ENCODE assay signal across 1 cellular context in the genomic region with DNA sequence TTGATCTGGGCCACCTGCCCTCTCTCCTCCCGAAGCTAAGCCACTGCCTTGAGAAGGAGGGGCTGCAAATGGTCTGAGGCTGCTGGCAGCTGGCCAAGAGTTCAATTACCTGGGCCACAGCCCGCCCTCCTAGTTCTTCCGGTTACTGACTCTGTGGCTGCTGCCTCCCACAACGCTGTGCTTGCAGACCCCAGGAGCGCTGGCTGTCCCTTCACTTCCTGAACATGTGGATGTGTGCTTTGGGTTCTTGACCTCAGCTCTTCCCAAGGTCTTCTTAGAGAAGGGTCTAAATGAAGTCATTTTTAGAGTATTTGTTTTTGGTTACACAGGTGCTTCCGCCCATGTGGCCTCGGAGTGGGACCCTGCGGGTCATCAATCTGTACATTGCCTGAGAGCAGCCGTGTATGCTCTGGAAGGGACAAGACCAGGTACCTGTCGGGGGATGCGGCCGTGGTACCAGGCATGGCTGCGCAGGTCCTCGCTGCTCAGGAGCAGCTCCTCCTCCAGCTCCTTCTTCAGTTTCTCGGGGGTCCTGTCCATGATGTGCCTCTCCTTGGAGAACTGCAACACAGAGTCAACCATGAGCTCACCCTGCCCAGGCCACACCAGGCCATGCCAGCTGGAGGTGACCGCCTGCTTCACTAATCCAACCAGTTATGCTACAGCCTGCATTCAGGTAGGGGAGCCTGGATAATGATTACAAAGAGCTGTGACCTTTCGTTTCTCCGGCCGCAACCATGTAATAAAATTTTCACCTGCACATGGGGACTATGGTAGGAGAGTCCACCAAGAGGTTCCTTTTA.
TF ChIP-seq lines count a peak whose summit lies in the region.

No MANE protein-coding gene starts in this region.

TF ChIP-seq in HepG2, 621 proteins besides CTCF, POLR2A, EP300 and RAD21 (continued from another document and continues in another):
- TF ChIP-seq FIP1L1 (IDR thresholded peaks at IDR 0.05; ENCODE audit: borderline replicate concordance, insufficient read depth, low read depth, low read length) (no peak), YEATS2 (CRISPR knock-in tag; IDR thresholded peaks at IDR 0.05; ENCODE audit: borderline replicate concordance) (peak; percentile 43; the same call in 1 of the 2 replicates), FOXM1 (CRISPR knock-in tag; IDR thresholded peaks at IDR 0.05) (no peak), ZNF333 (CRISPR knock-in tag; IDR thresholded peaks at IDR 0.05; ENCODE audit: borderline replicate concordance) (no peak), SPEN (CRISPR knock-in tag; IDR thresholded peaks at IDR 0.05; ENCODE audit: low read depth) (peak; percentile 73; the same call in 1 of the 2 replicates), GATAD2A (CRISPR knock-in tag; IDR thresholded peaks at IDR 0.05) (peak; percentile 89), STAT5B (CRISPR knock-in tag; IDR thresholded peaks at IDR 0.05) (peak; percentile 52; the same call in 1 of the 2 replicates), ZBTB7A (CRISPR knock-in tag; IDR thresholded peaks at IDR 0.05) (peak; percentile 86), ZFP36 (IDR thresholded peaks at IDR 0.05; ENCODE audit: borderline replicate concordance, low read depth, low read length, partially characterized antibody) (no peak), SRSF9 (IDR thresholded peaks at IDR 0.05; ENCODE audit: borderline replicate concordance, insufficient read depth, low read depth, low read length, poor library complexity, severe bottlenecking) (no peak), HOXA3 (CRISPR knock-in tag; IDR thresholded peaks at IDR 0.05) (peak; percentile 57; the same call in 1 of the 2 replicates), AKAP8 (CRISPR knock-in tag; IDR thresholded peaks at IDR 0.05) (peak; percentile 44; the same call in 1 of the 2 replicates), AHR (CRISPR knock-in tag; IDR thresholded peaks at IDR 0.05) (no peak; the same call in 1 of the 2 replicates), ZC3H4 (CRISPR knock-in tag; IDR thresholded peaks at IDR 0.05; ENCODE audit: borderline replicate concordance) (0 out of 2 replicates have a peak, but pooled peaks have one; percentile 7), ZNF776 (CRISPR knock-in tag; IDR thresholded peaks at IDR 0.05) (no peak), MBD4 (IDR thresholded peaks at IDR 0.05; ENCODE audit: borderline replicate concordance, low read length) (no peak), ZNF335 (CRISPR knock-in tag; IDR thresholded peaks at IDR 0.05) (peak; percentile 79; the same call in 1 of the 2 replicates), KLF15 (CRISPR knock-in tag; IDR thresholded peaks at IDR 0.05; ENCODE audit: borderline replicate concordance) (no peak), SP2 (CRISPR knock-in tag; IDR thresholded peaks at IDR 0.05) (no peak), ZNF788 (CRISPR knock-in tag; IDR thresholded peaks at IDR 0.05; ENCODE audit: borderline replicate concordance) (peak; percentile 79; the same call in 1 of the 2 replicates), ZNF326 (CRISPR knock-in tag; IDR thresholded peaks at IDR 0.05; ENCODE audit: borderline replicate concordance) (no peak), ZFAT (CRISPR knock-in tag; conservative IDR thresholded peaks at IDR 0.05) (no peak), ZFP82 (CRISPR knock-in tag; IDR thresholded peaks at IDR 0.05; ENCODE audit: borderline replicate concordance) (no peak), ZNF430 (CRISPR knock-in tag; IDR thresholded peaks at IDR 0.05) (peak; percentile 74; the same call in 1 of the 2 replicates), RFX1 (IDR thresholded peaks at IDR 0.05) (no peak), ZNF460 (CRISPR knock-in tag; IDR thresholded peaks at IDR 0.05; ENCODE audit: borderline replicate concordance) (no peak), RORA (CRISPR knock-in tag; IDR thresholded peaks at IDR 0.05) (no peak; the same call in 1 of the 2 replicates), ZIK1 (CRISPR knock-in tag; IDR thresholded peaks at IDR 0.05; ENCODE audit: borderline replicate concordance, low read depth) (0 out of 2 replicates have a peak, but pooled peaks have one; percentile 48), NFYB (CRISPR knock-in tag; IDR thresholded peaks at IDR 0.05) (0 out of 2 replicates have a peak, but pooled peaks have one; percentile 11), NFIB (CRISPR knock-in tag; IDR thresholded peaks at IDR 0.05; ENCODE audit: borderline replicate concordance) (peak; percentile 54; the same call in 1 of the 2 replicates), ZNF83 (CRISPR knock-in tag; IDR thresholded peaks at IDR 0.05; ENCODE audit: borderline replicate concordance) (no peak), ZNF343 (CRISPR knock-in tag; IDR thresholded peaks at IDR 0.05) (peak; percentile 70; the same call in 1 of the 2 replicates), ATF1 (CRISPR knock-in tag; IDR thresholded peaks at IDR 0.05) (peak; percentile 25; the same call in 1 of the 2 replicates), ZNF17 (CRISPR knock-in tag; IDR thresholded peaks at IDR 0.05) (no peak), ZZZ3 (CRISPR knock-in tag; IDR thresholded peaks at IDR 0.05; ENCODE audit: borderline replicate concordance) (peak; percentile 77; the same call in 1 of the 2 replicates), ZNF607 (CRISPR knock-in tag; IDR thresholded peaks at IDR 0.05; ENCODE audit: borderline replicate concordance) (peak; percentile 43; the same call in 1 of the 2 replicates), KDM5B (CRISPR knock-in tag; IDR thresholded peaks at IDR 0.05; ENCODE audit: borderline replicate concordance) (peak; percentile 51), NFKBIZ (CRISPR knock-in tag; IDR thresholded peaks at IDR 0.05) (0 out of 2 replicates have a peak, but pooled peaks have one; percentile 26), ZNF354B (CRISPR knock-in tag; IDR thresholded peaks at IDR 0.05) (no peak), ZNF772 (CRISPR knock-in tag; IDR thresholded peaks at IDR 0.05) (peak; percentile 68)
- TF ChIP-seq, protein P1, sequence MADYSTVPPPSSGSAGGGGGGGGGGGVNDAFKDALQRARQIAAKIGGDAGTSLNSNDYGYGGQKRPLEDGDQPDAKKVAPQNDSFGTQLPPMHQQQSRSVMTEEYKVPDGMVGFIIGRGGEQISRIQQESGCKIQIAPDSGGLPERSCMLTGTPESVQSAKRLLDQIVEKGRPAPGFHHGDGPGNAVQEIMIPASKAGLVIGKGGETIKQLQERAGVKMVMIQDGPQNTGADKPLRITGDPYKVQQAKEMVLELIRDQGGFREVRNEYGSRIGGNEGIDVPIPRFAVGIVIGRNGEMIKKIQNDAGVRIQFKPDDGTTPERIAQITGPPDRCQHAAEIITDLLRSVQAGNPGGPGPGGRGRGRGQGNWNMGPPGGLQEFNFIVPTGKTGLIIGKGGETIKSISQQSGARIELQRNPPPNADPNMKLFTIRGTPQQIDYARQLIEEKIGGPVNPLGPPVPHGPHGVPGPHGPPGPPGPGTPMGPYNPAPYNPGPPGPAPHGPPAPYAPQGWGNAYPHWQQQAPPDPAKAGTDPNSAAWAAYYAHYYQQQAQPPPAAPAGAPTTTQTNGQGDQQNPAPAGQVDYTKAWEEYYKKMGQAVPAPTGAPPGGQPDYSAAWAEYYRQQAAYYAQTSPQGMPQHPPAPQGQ (CRISPR knock-in tag; IDR thresholded peaks at IDR 0.05; ENCODE audit: borderline replicate concordance), result no peak
- TF ChIP-seq, protein P2, sequence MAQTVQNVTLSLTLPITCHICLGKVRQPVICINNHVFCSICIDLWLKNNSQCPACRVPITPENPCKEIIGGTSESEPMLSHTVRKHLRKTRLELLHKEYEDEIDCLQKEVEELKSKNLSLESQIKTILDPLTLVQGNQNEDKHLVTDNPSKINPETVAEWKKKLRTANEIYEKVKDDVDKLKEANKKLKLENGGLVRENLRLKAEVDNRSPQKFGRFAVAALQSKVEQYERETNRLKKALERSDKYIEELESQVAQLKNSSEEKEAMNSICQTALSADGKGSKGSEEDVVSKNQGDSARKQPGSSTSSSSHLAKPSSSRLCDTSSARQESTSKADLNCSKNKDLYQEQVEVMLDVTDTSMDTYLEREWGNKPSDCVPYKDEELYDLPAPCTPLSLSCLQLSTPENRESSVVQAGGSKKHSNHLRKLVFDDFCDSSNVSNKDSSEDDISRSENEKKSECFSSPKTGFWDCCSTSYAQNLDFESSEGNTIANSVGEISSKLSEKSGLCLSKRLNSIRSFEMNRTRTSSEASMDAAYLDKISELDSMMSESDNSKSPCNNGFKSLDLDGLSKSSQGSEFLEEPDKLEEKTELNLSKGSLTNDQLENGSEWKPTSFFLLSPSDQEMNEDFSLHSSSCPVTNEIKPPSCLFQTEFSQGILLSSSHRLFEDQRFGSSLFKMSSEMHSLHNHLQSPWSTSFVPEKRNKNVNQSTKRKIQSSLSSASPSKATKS (CRISPR knock-in tag; IDR thresholded peaks at IDR 0.05), result no peak
- TF ChIP-seq, protein P3, sequence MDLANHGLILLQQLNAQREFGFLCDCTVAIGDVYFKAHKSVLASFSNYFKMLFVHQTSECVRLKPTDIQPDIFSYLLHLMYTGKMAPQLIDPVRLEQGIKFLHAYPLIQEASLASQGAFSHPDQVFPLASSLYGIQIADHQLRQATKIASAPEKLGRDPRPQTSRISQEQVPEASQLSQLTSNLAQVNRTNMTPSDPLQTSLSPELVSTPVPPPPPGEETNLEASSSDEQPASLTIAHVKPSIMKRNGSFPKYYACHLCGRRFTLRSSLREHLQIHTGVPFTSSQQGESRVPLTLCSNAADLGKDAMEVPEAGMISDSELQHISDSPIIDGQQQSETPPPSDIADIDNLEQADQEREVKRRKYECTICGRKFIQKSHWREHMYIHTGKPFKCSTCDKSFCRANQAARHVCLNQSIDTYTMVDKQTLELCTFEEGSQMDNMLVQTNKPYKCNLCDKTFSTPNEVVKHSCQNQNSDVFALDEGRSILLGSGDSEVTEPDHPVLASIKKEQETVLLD (CRISPR knock-in tag; IDR thresholded peaks at IDR 0.05; ENCODE audit: low read depth), result no peak
- TF ChIP-seq, protein P4, sequence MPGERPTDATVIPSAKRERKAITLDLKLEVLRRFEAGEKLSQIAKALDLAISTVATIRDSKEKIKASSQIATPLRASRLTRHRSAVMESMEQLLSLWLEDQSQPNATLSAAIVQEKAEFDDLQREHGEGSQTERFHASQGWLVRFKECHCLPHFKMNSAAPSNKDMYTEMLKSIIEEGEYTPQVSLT (CRISPR knock-in tag; IDR thresholded peaks at IDR 0.05; ENCODE audit: borderline replicate concordance, low read depth), result no peak
- TF ChIP-seq, protein P5, sequence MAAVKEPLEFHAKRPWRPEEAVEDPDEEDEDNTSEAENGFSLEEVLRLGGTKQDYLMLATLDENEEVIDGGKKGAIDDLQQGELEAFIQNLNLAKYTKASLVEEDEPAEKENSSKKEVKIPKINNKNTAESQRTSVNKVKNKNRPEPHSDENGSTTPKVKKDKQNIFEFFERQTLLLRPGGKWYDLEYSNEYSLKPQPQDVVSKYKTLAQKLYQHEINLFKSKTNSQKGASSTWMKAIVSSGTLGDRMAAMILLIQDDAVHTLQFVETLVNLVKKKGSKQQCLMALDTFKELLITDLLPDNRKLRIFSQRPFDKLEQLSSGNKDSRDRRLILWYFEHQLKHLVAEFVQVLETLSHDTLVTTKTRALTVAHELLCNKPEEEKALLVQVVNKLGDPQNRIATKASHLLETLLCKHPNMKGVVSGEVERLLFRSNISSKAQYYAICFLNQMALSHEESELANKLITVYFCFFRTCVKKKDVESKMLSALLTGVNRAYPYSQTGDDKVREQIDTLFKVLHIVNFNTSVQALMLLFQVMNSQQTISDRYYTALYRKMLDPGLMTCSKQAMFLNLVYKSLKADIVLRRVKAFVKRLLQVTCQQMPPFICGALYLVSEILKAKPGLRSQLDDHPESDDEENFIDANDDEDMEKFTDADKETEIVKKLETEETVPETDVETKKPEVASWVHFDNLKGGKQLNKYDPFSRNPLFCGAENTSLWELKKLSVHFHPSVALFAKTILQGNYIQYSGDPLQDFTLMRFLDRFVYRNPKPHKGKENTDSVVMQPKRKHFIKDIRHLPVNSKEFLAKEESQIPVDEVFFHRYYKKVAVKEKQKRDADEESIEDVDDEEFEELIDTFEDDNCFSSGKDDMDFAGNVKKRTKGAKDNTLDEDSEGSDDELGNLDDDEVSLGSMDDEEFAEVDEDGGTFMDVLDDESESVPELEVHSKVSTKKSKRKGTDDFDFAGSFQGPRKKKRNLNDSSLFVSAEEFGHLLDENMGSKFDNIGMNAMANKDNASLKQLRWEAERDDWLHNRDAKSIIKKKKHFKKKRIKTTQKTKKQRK (IDR thresholded peaks at IDR 0.05; ENCODE audit: low read length), result no peak
- TF ChIP-seq, protein P6, sequence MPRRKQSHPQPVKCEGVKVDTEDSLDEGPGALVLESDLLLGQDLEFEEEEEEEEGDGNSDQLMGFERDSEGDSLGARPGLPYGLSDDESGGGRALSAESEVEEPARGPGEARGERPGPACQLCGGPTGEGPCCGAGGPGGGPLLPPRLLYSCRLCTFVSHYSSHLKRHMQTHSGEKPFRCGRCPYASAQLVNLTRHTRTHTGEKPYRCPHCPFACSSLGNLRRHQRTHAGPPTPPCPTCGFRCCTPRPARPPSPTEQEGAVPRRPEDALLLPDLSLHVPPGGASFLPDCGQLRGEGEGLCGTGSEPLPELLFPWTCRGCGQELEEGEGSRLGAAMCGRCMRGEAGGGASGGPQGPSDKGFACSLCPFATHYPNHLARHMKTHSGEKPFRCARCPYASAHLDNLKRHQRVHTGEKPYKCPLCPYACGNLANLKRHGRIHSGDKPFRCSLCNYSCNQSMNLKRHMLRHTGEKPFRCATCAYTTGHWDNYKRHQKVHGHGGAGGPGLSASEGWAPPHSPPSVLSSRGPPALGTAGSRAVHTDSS (CRISPR knock-in tag; conservative IDR thresholded peaks at IDR 0.05), result no peak
- TF ChIP-seq, protein P7, sequence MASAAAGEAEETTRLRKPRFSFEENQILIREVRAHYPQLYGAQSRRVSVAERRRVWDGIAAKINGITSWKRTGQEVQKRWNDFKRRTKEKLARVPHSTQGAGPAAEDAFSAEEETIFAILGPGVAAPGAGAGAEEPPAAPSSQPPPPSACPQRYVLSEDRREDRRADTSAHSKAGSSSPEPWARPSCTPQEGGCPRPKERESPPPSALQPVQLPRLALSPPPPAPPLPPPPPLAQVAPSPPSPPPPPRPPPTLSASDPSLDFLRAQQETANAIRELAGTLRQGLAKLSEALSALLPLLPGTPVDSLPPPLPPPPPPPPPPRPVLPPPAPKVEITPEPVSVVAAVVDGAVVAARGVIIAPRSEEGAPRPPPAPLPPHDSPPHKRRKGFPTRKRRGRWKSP (CRISPR knock-in tag; IDR thresholded peaks at IDR 0.05), result 0 out of 2 replicates have a peak, but pooled peaks have one; percentile 32
- TF ChIP-seq, protein P8, sequence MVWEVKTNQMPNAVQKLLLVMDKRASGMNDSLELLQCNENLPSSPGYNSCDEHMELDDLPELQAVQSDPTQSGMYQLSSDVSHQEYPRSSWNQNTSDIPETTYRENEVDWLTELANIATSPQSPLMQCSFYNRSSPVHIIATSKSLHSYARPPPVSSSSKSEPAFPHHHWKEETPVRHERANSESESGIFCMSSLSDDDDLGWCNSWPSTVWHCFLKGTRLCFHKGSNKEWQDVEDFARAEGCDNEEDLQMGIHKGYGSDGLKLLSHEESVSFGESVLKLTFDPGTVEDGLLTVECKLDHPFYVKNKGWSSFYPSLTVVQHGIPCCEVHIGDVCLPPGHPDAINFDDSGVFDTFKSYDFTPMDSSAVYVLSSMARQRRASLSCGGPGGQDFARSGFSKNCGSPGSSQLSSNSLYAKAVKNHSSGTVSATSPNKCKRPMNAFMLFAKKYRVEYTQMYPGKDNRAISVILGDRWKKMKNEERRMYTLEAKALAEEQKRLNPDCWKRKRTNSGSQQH (CRISPR knock-in tag; IDR thresholded peaks at IDR 0.05; ENCODE audit: low read depth), result peak; percentile 58; the same call in 1 of the 2 replicates
- TF ChIP-seq, protein P9, sequence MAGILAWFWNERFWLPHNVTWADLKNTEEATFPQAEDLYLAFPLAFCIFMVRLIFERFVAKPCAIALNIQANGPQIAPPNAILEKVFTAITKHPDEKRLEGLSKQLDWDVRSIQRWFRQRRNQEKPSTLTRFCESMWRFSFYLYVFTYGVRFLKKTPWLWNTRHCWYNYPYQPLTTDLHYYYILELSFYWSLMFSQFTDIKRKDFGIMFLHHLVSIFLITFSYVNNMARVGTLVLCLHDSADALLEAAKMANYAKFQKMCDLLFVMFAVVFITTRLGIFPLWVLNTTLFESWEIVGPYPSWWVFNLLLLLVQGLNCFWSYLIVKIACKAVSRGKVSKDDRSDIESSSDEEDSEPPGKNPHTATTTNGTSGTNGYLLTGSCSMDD (CRISPR knock-in tag; IDR thresholded peaks at IDR 0.05), result no peak
